In genomic region chr5:135190345-135191083, GRCh38 we compare ENCODE assay signal across 8 cellular contexts.
DNase-seq lines count a peak whose midpoint lies in the region; ATAC-seq, FAIRE-seq and TF ChIP-seq lines count a peak whose summit lies in the region.

No MANE protein-coding gene starts in this region.

- H3K4me3 ChIP-seq in skeletal muscle tissue (ENCODE audit: low read length in 3 of 3): peak overlapping the region; percentile 59 to 71 (median 67)
- H3K4me3 ChIP-seq in small intestine (ENCODE audit: low read depth in 1 of 2, low read length in 2 of 2): peak overlapping the region in 1 of 2 donors; percentile 55

- no peak overlapping the region for H3K27ac ChIP-seq in skeletal muscle tissue (ENCODE audit: low read depth, low read length)
- no peak overlapping the region for H3K27ac ChIP-seq in small intestine (ENCODE audit: low read depth in 1 of 2, low read length in 1 of 2)

- H3K9me3 Mint-ChIP-seq in glutamatergic neuron (ENCODE audit: unreplicated experiment): no peaks in the 10 kb centered on the region

- DNase-seq in NCI-H748 (lab: John Stamatoyannopoulos, UW; ENCODE audit: unreplicated experiment): peak; percentile 11
- no peak for DNase-seq in NCI-H748 treated with DMSO at 0.1 percent for 48 hours (lab: John Stamatoyannopoulos, UW)
- peak; percentile 68 for DNase-seq in SHP77 treated with DMSO at 0.1 percent for 48 hours (lab: John Stamatoyannopoulos, UW)
- DNase-seq in glutamatergic neuron: no peak
- no peak for DNase-seq in mucosa of gallbladder (ENCODE audit: low spot score)
- DNase-seq in small intestine: no peak

- H3K27me3 ChIP-seq in skeletal muscle tissue (ENCODE audit: control insufficient read depth in 3 of 3, insufficient read depth in 3 of 3, low read length in 3 of 3) (peaks cover 0 to 4% (median 0%) of the 10 kb centered on the region in 3 donors), small intestine (ENCODE audit: control insufficient read depth in 2 of 2, insufficient read depth in 2 of 2, low read length in 2 of 2) (no peaks in the 10 kb centered on the region)

- no peaks in the 10 kb centered on the region for H3K36me3 ChIP-seq in skeletal muscle tissue (ENCODE audit: control insufficient read depth in 3 of 3, insufficient read depth in 3 of 3, low read length in 3 of 3)
- H3K36me3 ChIP-seq in small intestine (ENCODE audit: control insufficient read depth in 2 of 2, insufficient read depth in 2 of 2, low read length in 2 of 2): no peaks in the 10 kb centered on the region

- H3K4me3 Mint-ChIP-seq in glutamatergic neuron (ENCODE audit: unreplicated experiment): peak overlapping the region; percentile 74

- H3K4me1 Mint-ChIP-seq in glutamatergic neuron (ENCODE audit: low read depth, unreplicated experiment): peaks cover 1% of the 10 kb centered on the region

- no peaks in the 10 kb centered on the region for H3K36me3 Mint-ChIP-seq in glutamatergic neuron (ENCODE audit: unreplicated experiment)

- H3K4me1 ChIP-seq in skeletal muscle tissue (ENCODE audit: control insufficient read depth in 3 of 3, insufficient read depth in 3 of 3, low read length in 3 of 3) (peaks cover 0 to 8% (median 6%) of the 10 kb centered on the region in 3 donors), small intestine (ENCODE audit: control insufficient read depth in 2 of 2, insufficient read depth in 1 of 2, low read depth in 1 of 2, low read length in 1 of 2) (peaks cover 0 to 5% of the 10 kb centered on the region in 2 donors)

- FAIRE-seq in small intestine (lab: Jason Lieb, UNC): no peak

- ATAC-seq in HG03457 (IDR thresholded peaks at IDR 0.05; ENCODE audit: unreplicated experiment): no peak

- TF ChIP-seq CTCF in glutamatergic neuron (IDR thresholded peaks at IDR 0.05; ENCODE audit: partially characterized antibody, unreplicated experiment): no peak

- H3K9me3 ChIP-seq in skeletal muscle tissue (ENCODE audit: control insufficient read depth in 3 of 3, low read length in 3 of 3): no peaks in the 10 kb centered on the region
- H3K9me3 ChIP-seq in small intestine (ENCODE audit: control insufficient read depth, low read depth): no peaks in the 10 kb centered on the region

- no peak overlapping the region for H3K27ac Mint-ChIP-seq in glutamatergic neuron (ENCODE audit: unreplicated experiment)

- H3K27me3 Mint-ChIP-seq in glutamatergic neuron (ENCODE audit: unreplicated experiment): peaks cover 3% of the 10 kb centered on the region

- 67 to 72% (median 69%) methylated on average over 23 of the region's 23 CpGs for WGBS in small intestine, 3 donors

- H3K9ac ChIP-seq in skeletal muscle tissue (ENCODE audit: low read depth in 1 of 3, low read length in 3 of 3): peak overlapping the region; percentile 38 to 81 (median 72)

Comparison
In these comparisons a context has a peak if more than half of its experiments do, and no peak if none do; other contexts are left out.
1. DNase-seq: peak in NCI-H748 (single experiment) and SHP77 treated with DMSO at 0.1 percent for 48 hours (single experiment); none in NCI-H748 treated with DMSO at 0.1 percent for 48 hours (single experiment), glutamatergic neuron (single experiment), mucosa of gallbladder (single experiment) and small intestine (single experiment).